ENCODE assay signal across 12 cellular contexts in genomic region chr9:89686134-89686533, GRCh38.
DNase-seq lines count a peak whose midpoint lies in the region; ATAC-seq and TF ChIP-seq lines count a peak whose summit lies in the region.
"Had no signal": no experiment of that assay in that cellular context is flagged by ENCODE, and none has a peak within 500 bp of the region (broad histone marks: within the 10 kb centered on the region; RNA-seq: fewer than 3 reads in every experiment).

No MANE protein-coding gene starts in this region.

- no peak for TF ChIP-seq CTCF in WTC11 (IDR thresholded peaks at IDR 0.05)
- no peak for TF ChIP-seq CTCF in lower lobe of right lung (IDR thresholded peaks at IDR 0.05)

- peak overlapping the region; percentile 61; the same call in 1 of the 2 replicates for H3K27ac Mint-ChIP-seq in WTC11
- H3K27ac Mint-ChIP-seq in activated naive CD4-positive, alpha-beta T cell treated with anti-CD3 and anti-CD28 coated beads, Interleukin-2, amount 10 ng/mL, durations not matched to agents 7 days and 5 days = no peak overlapping the region
- H3K27ac Mint-ChIP-seq: activated B cell treated with CpG ODN at 0.5 μM for 24 hours had no signal

- no peaks in the 10 kb centered on the region for H3K9me3 Mint-ChIP-seq in WTC11
- no peaks in the 10 kb centered on the region for H3K9me3 Mint-ChIP-seq in activated naive CD4-positive, alpha-beta T cell treated with anti-CD3 and anti-CD28 coated beads, Interleukin-2, amount 10 ng/mL, durations not matched to agents 7 days and 5 days
- H3K9me3 Mint-ChIP-seq: activated B cell treated with CpG ODN at 0.5 μM for 24 hours; CD4-positive, CD25-positive, alpha-beta regulatory T cell had no signal

- no peaks in the 10 kb centered on the region for H3K36me3 ChIP-seq in lower lobe of right lung

- POLR2A ChIA-PET in WTC11 (lab: Charles Lee) = interaction anchor here (0.6 kb wide), 1 partner anchor 1021 kb away, joined by 3 read pairs; no protein-coding TSS in a partner anchor

- DNase-seq in DMS153 (lab: John Stamatoyannopoulos, UW) = peak; percentile 98
- DNase-seq in NCI-H146 (lab: John Stamatoyannopoulos, UW) = peak; percentile 95
- no peak for DNase-seq in WTC11 (ENCODE audit: low spot score)
- DNase-seq in lower lobe of right lung = no peak
- no peak for DNase-seq in COLO829 (ENCODE audit: low spot score)
- DNase-seq in activated naive CD4-positive, alpha-beta T cell treated with anti-CD3 and anti-CD28 coated beads, Interleukin-2, amount 10 ng/mL, durations not matched to agents 7 days and 5 days = no peak
- DNase-seq: activated B cell treated with CpG ODN at 0.5 μM for 24 hours; CD4-positive, CD25-positive, alpha-beta regulatory T cell; PC-3 had no signal

- peaks cover 9% of the 10 kb centered on the region for H3K4me1 ChIP-seq in lower lobe of right lung

- H3K27me3 ChIP-seq in lower lobe of right lung (ENCODE audit: low read depth) = no peaks in the 10 kb centered on the region

- CTCF ChIA-PET in WTC11 (lab: Charles Lee) = interaction anchor here (1.2 to 1.3 kb wide), 2 partner anchors 9 to 83 kb away, joined by 5 to 12 read pairs; no protein-coding TSS in a partner anchor
- CTCF ChIA-PET in activated naive CD4-positive, alpha-beta T cell treated with anti-CD3 and anti-CD28 coated beads, Interleukin-2, amount 10 ng/mL, durations not matched to agents 7 days and 5 days (lab: Charles Lee) = no interaction called here

- H3K4me3 ChIP-seq in lower lobe of right lung = no peak overlapping the region
- H3K4me3 ChIP-seq: K562 had no signal

- H3K27me3 Mint-ChIP-seq in WTC11 (ENCODE audit: low read depth) = peaks cover 11% of the 10 kb centered on the region; the same call in 1 of the 2 replicates
- H3K27me3 Mint-ChIP-seq in activated naive CD4-positive, alpha-beta T cell treated with anti-CD3 and anti-CD28 coated beads, Interleukin-2, amount 10 ng/mL, durations not matched to agents 7 days and 5 days = peaks cover 37% of the 10 kb centered on the region
- H3K27me3 Mint-ChIP-seq: CD4-positive, CD25-positive, alpha-beta regulatory T cell had no signal

- H3K4me3 Mint-ChIP-seq in WTC11 = no peak overlapping the region
- H3K4me3 Mint-ChIP-seq in activated naive CD4-positive, alpha-beta T cell treated with anti-CD3 and anti-CD28 coated beads, Interleukin-2, amount 10 ng/mL, durations not matched to agents 7 days and 5 days = no peak overlapping the region
- H3K4me3 Mint-ChIP-seq: activated B cell treated with CpG ODN at 0.5 μM for 24 hours; CD4-positive, CD25-positive, alpha-beta regulatory T cell had no signal

- H3K27ac ChIP-seq in lower lobe of right lung = peak overlapping the region; percentile 18

- H3K36me3 Mint-ChIP-seq in WTC11 = peaks cover 9% of the 10 kb centered on the region
- no peaks in the 10 kb centered on the region for H3K36me3 Mint-ChIP-seq in activated naive CD4-positive, alpha-beta T cell treated with anti-CD3 and anti-CD28 coated beads, Interleukin-2, amount 10 ng/mL, durations not matched to agents 7 days and 5 days
- H3K36me3 Mint-ChIP-seq: CD4-positive, CD25-positive, alpha-beta regulatory T cell had no signal

- no peaks in the 10 kb centered on the region for H3K9me3 ChIP-seq in lower lobe of right lung

- ATAC-seq in WTC11 (no peak), lower lobe of right lung (no peak), GM19467 (IDR thresholded peaks at IDR 0.05; ENCODE audit: unreplicated experiment) (no peak), GM21529 (IDR thresholded peaks at IDR 0.05; ENCODE audit: unreplicated experiment) (no peak)
- ATAC-seq: K562, PC-3 had no signal

- intact Hi-C loops in lower lobe of right lung (cut with DNase I) = no loop called here

- peaks cover 30% of the 10 kb centered on the region for H3K4me1 Mint-ChIP-seq in WTC11
- peaks cover 15% of the 10 kb centered on the region for H3K4me1 Mint-ChIP-seq in activated naive CD4-positive, alpha-beta T cell treated with anti-CD3 and anti-CD28 coated beads, Interleukin-2, amount 10 ng/mL, durations not matched to agents 7 days and 5 days

TF ChIP-seq in WTC11, 78 proteins besides CTCF, POLR2A, EP300 and RAD21:
- TF ChIP-seq GRHL2 (CRISPR knock-in tag; IDR thresholded peaks at IDR 0.05; ENCODE audit: insufficient replicate concordance, severe bottlenecking) (no peak), ZBTB21 (CRISPR knock-in tag; IDR thresholded peaks at IDR 0.05; ENCODE audit: borderline replicate concordance) (no peak), ZNF121 (CRISPR knock-in tag; IDR thresholded peaks at IDR 0.05) (no peak), ZBTB43 (CRISPR knock-in tag; IDR thresholded peaks at IDR 0.05) (no peak), USF2 (CRISPR knock-in tag; IDR thresholded peaks at IDR 0.05) (no peak), ZNF232 (CRISPR knock-in tag; IDR thresholded peaks at IDR 0.05) (no peak), OVOL2 (CRISPR knock-in tag; IDR thresholded peaks at IDR 0.05; ENCODE audit: borderline replicate concordance) (no peak), ZNF423 (CRISPR knock-in tag; IDR thresholded peaks at IDR 0.05) (peak; percentile 95)
- TF ChIP-seq, protein P1, sequence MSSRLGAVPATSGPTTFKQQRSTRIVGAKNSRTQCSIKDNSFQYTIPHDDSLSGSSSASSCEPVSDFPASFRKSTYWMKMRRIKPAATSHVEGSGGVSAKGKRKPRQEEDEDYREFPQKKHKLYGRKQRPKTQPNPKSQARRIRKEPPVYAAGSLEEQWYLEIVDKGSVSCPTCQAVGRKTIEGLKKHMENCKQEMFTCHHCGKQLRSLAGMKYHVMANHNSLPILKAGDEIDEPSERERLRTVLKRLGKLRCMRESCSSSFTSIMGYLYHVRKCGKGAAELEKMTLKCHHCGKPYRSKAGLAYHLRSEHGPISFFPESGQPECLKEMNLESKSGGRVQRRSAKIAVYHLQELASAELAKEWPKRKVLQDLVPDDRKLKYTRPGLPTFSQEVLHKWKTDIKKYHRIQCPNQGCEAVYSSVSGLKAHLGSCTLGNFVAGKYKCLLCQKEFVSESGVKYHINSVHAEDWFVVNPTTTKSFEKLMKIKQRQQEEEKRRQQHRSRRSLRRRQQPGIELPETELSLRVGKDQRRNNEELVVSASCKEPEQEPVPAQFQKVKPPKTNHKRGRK (CRISPR knock-in tag; IDR thresholded peaks at IDR 0.05; ENCODE audit: borderline replicate concordance) = no peak
- TF ChIP-seq, protein P2, sequence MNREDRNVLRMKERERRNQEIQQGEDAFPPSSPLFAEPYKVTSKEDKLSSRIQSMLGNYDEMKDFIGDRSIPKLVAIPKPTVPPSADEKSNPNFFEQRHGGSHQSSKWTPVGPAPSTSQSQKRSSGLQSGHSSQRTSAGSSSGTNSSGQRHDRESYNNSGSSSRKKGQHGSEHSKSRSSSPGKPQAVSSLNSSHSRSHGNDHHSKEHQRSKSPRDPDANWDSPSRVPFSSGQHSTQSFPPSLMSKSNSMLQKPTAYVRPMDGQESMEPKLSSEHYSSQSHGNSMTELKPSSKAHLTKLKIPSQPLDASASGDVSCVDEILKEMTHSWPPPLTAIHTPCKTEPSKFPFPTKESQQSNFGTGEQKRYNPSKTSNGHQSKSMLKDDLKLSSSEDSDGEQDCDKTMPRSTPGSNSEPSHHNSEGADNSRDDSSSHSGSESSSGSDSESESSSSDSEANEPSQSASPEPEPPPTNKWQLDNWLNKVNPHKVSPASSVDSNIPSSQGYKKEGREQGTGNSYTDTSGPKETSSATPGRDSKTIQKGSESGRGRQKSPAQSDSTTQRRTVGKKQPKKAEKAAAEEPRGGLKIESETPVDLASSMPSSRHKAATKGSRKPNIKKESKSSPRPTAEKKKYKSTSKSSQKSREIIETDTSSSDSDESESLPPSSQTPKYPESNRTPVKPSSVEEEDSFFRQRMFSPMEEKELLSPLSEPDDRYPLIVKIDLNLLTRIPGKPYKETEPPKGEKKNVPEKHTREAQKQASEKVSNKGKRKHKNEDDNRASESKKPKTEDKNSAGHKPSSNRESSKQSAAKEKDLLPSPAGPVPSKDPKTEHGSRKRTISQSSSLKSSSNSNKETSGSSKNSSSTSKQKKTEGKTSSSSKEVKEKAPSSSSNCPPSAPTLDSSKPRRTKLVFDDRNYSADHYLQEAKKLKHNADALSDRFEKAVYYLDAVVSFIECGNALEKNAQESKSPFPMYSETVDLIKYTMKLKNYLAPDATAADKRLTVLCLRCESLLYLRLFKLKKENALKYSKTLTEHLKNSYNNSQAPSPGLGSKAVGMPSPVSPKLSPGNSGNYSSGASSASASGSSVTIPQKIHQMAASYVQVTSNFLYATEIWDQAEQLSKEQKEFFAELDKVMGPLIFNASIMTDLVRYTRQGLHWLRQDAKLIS (CRISPR knock-in tag; IDR thresholded peaks at IDR 0.05; ENCODE audit: borderline replicate concordance) = 0 out of 2 replicates have a peak, but pooled peaks have one; percentile 45
- TF ChIP-seq, protein P3, sequence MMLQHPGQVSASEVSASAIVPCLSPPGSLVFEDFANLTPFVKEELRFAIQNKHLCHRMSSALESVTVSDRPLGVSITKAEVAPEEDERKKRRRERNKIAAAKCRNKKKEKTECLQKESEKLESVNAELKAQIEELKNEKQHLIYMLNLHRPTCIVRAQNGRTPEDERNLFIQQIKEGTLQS (CRISPR knock-in tag; conservative IDR thresholded peaks at IDR 0.05) = no peak
TF ChIP-seq in WTC11: peak in this region for 2.

Comparison
In these comparisons a context has a peak if more than half of its experiments do, and no peak if none do; other contexts are left out.
1. DNase-seq: peak in DMS153 (single experiment) and NCI-H146 (single experiment); none in WTC11 (single experiment), lower lobe of right lung (single experiment), COLO829 (single experiment) and activated naive CD4-positive, alpha-beta T cell treated with anti-CD3 and anti-CD28 coated beads, Interleukin-2, amount 10 ng/mL, durations not matched to agents 7 days and 5 days (single experiment).